ENCODE assay signal across 8 cellular contexts in genomic region chr7:108525327-108525984, GRCh38. TPM values are rescaled to one million over a fixed set of nuclear protein-coding genes. Genes with fewer than 3 reads are reported as not detected.
DNase-seq lines count a peak whose midpoint lies in the region; ATAC-seq and TF ChIP-seq lines count a peak whose summit lies in the region.

No MANE protein-coding gene starts in this region.

- peaks cover 9% of the 10 kb centered on the region for H3K36me3 Mint-ChIP-seq in Caco-2 (ENCODE audit: insufficient read depth, unreplicated experiment)
- H3K36me3 Mint-ChIP-seq in activated naive CD8-positive, alpha-beta T cell treated with anti-CD3 and anti-CD28 coated beads for 36 hours: no peaks in the 10 kb centered on the region

- H3K27me3 ChIP-seq in Caco-2 (replicated peaks; ENCODE audit: control insufficient read depth, insufficient read depth, low read length) (no peaks in the 10 kb centered on the region), right atrium auricular region (no peaks in the 10 kb centered on the region), rectal smooth muscle tissue (ENCODE audit: control insufficient read depth, insufficient read depth, low read length) (no peaks in the 10 kb centered on the region)

- intact Hi-C loops in Caco-2 (cut with micrococcal nuclease; ENCODE audit: unreplicated experiment): loop anchor here (10.0 kb wide), 1 partner anchor 511 kb away; no protein-coding TSS in a partner anchor

- H3K4me1 ChIP-seq in Caco-2: peaks cover 25% of the 10 kb centered on the region
- H3K4me1 ChIP-seq in right atrium auricular region: peaks cover 0 to 34% of the 10 kb centered on the region in 2 donors
- peaks cover 9% of the 10 kb centered on the region for H3K4me1 ChIP-seq in rectal smooth muscle tissue (ENCODE audit: control insufficient read depth, insufficient read depth, low read length)

- H3K4me3 Mint-ChIP-seq in Caco-2 (ENCODE audit: unreplicated experiment): peak overlapping the region; percentile 98
- peak overlapping the region; percentile 88 for H3K4me3 Mint-ChIP-seq in activated naive CD8-positive, alpha-beta T cell treated with anti-CD3 and anti-CD28 coated beads for 36 hours

- H3K9me3 Mint-ChIP-seq in Caco-2 (ENCODE audit: unreplicated experiment): no peaks in the 10 kb centered on the region
- H3K9me3 Mint-ChIP-seq in activated naive CD8-positive, alpha-beta T cell treated with anti-CD3 and anti-CD28 coated beads for 36 hours: no peaks in the 10 kb centered on the region

- no peaks in the 10 kb centered on the region for H3K9me3 ChIP-seq in Caco-2
- H3K9me3 ChIP-seq in right atrium auricular region: no peaks in the 10 kb centered on the region

- H3K36me3 ChIP-seq in Caco-2 (ENCODE audit: control insufficient read depth, insufficient read depth, low read length) (no peaks in the 10 kb centered on the region), right atrium auricular region (peaks cover 4% of the 10 kb centered on the region), rectal smooth muscle tissue (ENCODE audit: control insufficient read depth, insufficient read depth, low read length) (no peaks in the 10 kb centered on the region)

- no peak for TF ChIP-seq CTCF in Caco-2 (IDR thresholded peaks at IDR 0.05; ENCODE audit: insufficient read depth in 1 of 2, low read depth in 1 of 2, low read length in 1 of 2, severe bottlenecking in 1 of 2, unreplicated experiment in 1 of 2)
- TF ChIP-seq CTCF in right atrium auricular region (IDR thresholded peaks at IDR 0.05): no peak

- ATAC-seq in GM19043 (IDR thresholded peaks at IDR 0.05; ENCODE audit: low read depth, unreplicated experiment) (peak; percentile 33), HG03135 (IDR thresholded peaks at IDR 0.05; ENCODE audit: unreplicated experiment) (peak; percentile 40)

- CTCF ChIA-PET in Caco-2 (lab: Charles Lee): interaction anchor here (1.0 to 1.2 kb wide), 3 partner anchors 8 to 44 kb away, joined by 3 to 4 read pairs (median 3); partner anchors contain the start of genes DNAJB9 and THAP5

- peaks cover 38% of the 10 kb centered on the region for H3K4me1 Mint-ChIP-seq in Caco-2 (ENCODE audit: low read depth, unreplicated experiment)
- peaks cover 42% of the 10 kb centered on the region for H3K4me1 Mint-ChIP-seq in activated naive CD8-positive, alpha-beta T cell treated with anti-CD3 and anti-CD28 coated beads for 36 hours

- DNase-seq in Caco-2: no peak
- peak; percentile 82 for DNase-seq in NCI-H446 treated with DMSO at 0.1 percent for 48 hours (lab: John Stamatoyannopoulos, UW)
- DNase-seq in activated naive CD8-positive, alpha-beta T cell treated with anti-CD3 and anti-CD28 coated beads for 36 hours: peak; percentile 75
- no peak for DNase-seq in right atrium auricular region (ENCODE audit: low spot score)
- DNase-seq in cerebellar cortex (ENCODE audit: low spot score): no peak

- POLR2A ChIA-PET in Caco-2 (lab: Charles Lee): interaction anchor here (0.6 to 1.5 kb wide), 9 partner anchors 28 to 279 kb away, joined by 3 to 28 read pairs (median 4); partner anchors contain the start of genes DNAJB9 and THAP5

- H3K27ac ChIP-seq in right atrium auricular region: peak overlapping the region; percentile 99 to 100
- H3K27ac ChIP-seq in rectal smooth muscle tissue (ENCODE audit: low read depth, low read length): peak overlapping the region; percentile 94

- peak overlapping the region; percentile 74 for H3K4me3 ChIP-seq in Caco-2 (ENCODE audit: low read depth, low read length)
- H3K4me3 ChIP-seq in right atrium auricular region: peak overlapping the region; percentile 72 to 86
- H3K4me3 ChIP-seq in rectal smooth muscle tissue (ENCODE audit: low read length): peak overlapping the region; percentile 76

- TSS peak; percentile 56 for BruUV-seq in Caco-2 (replicated peaks; lab: Mats Ljungman, UMichigan)

- peak overlapping the region; percentile 91 for H3K27ac Mint-ChIP-seq in Caco-2 (ENCODE audit: unreplicated experiment)
- H3K27ac Mint-ChIP-seq in activated naive CD8-positive, alpha-beta T cell treated with anti-CD3 and anti-CD28 coated beads for 36 hours: peak overlapping the region; percentile 98

- H3K27me3 Mint-ChIP-seq in Caco-2 (ENCODE audit: insufficient read depth, unreplicated experiment): no peaks in the 10 kb centered on the region
- H3K27me3 Mint-ChIP-seq in activated naive CD8-positive, alpha-beta T cell treated with anti-CD3 and anti-CD28 coated beads for 36 hours: no peaks in the 10 kb centered on the region

- H3K9ac ChIP-seq in rectal smooth muscle tissue (ENCODE audit: low read length): peak overlapping the region; percentile 72

RNA-seq across cellular contexts. Expression of gene PNPLA8, which starts 0.5 kb away (rescaled TPM):
- 15.3 and 16.5 TPM in 2 replicates for total RNA-seq in Caco-2 (2022)
- total RNA-seq in activated naive CD8-positive, alpha-beta T cell treated with anti-CD3 and anti-CD28 coated beads for 36 hours: 10 to 100 TPM; 14.8 to 15.2 TPM
- 10 to 100 TPM; 25.9 to 33.1 TPM for total RNA-seq in right atrium auricular region

RNA-seq across cellular contexts. Expression of gene THAP5, which starts 44.0 kb away (rescaled TPM):
- total RNA-seq in Caco-2 (2022) (18.3 and 20.4 TPM in 2 replicates), right atrium auricular region (10 to 100 TPM; 23.3 to 28.9 TPM)
- total RNA-seq in activated naive CD8-positive, alpha-beta T cell treated with anti-CD3 and anti-CD28 coated beads for 36 hours: 10 to 100 TPM; 34.9 to 37.0 TPM

RNA-seq across cellular contexts. Expression of gene DNAJB9, which starts 44.2 kb away (rescaled TPM):
- 22.0 and 22.1 TPM in 2 replicates for total RNA-seq in Caco-2 (2022)
- total RNA-seq in activated naive CD8-positive, alpha-beta T cell treated with anti-CD3 and anti-CD28 coated beads for 36 hours: 1 to 10 TPM; 7.9 TPM
- total RNA-seq in right atrium auricular region: 10 to 100 TPM; 60.2 to 100.0 TPM

Comparison
In these comparisons a context has a peak if more than half of its experiments do, and no peak if none do; other contexts are left out.
1. DNase-seq: peak in NCI-H446 treated with DMSO at 0.1 percent for 48 hours (single experiment) and activated naive CD8-positive, alpha-beta T cell treated with anti-CD3 and anti-CD28 coated beads for 36 hours (single experiment); none in Caco-2 (0 of 2), right atrium auricular region (single experiment) and cerebellar cortex (single experiment).
2. Peak in every context shown above with its lines, with median percentiles within 50 percentile points of each other: H3K4me3 ChIP-seq.